12 cellular contexts compared by ENCODE assay signal in the genomic region with DNA sequence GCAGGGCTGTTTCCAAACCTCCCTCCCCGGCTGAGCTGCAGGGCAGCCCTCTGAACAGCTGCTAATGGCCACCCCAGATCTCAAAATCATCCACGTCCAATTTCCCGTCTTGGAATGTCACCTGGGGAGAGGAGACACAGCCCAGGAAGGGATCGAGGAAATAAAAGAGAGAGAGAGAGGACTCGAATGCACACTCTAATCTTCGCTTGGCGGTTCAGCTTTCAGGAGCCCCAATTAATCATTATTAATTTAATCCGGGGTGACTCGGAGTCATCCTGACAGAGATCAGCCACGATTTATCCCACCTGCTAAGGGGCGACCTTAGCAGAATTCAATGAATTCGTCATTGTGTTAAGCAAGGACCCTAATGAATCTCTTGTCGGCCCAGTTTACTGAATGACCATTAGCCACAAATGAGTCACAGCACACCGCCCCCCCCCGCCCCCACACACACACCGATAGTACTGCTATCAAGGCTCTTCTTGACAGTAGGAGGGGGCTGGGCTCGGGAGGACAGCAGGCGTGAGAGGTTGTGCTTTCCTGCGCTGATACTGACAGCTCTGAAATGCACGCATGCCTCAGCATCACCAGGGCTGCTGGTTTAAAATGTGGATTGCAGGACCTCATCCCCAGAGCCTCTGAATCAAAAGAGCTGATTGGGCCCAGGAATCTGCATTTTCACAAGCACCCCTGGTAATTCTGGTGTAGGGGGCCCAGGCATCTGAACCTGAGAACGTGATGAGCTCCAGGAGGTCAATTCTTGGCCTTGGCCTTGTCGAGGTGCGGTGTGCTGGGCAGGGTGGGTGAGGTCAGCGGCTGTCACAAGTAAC.
A peak's percentile ranks its signal among the peaks of the same experiment; 100 is the strongest.
DNase-seq lines count a peak whose midpoint lies in the region; ATAC-seq, FAIRE-seq and TF ChIP-seq lines count a peak whose summit lies in the region.
"Had no signal": no experiment of that assay in that cellular context is flagged by ENCODE, and none has a peak within 500 bp of the region (broad histone marks: within the 10 kb centered on the region; RNA-seq: fewer than 3 reads in every experiment).

No MANE protein-coding gene starts in this region.

- no peak for TF ChIP-seq RAD21 in A549 (conservative IDR thresholded peaks at IDR 0.05 in 1 of 2, IDR thresholded peaks at IDR 0.05 in 1 of 2)

- H3K4me1 ChIP-seq in A549 (peaks cover 15% of the 10 kb centered on the region; the same call in 2 of the 3 replicates), spleen (peaks cover 34 to 64% (median 48%) of the 10 kb centered on the region in 6 donors)

- no peak for TF ChIP-seq CTCF in A549 (IDR thresholded peaks at IDR 0.05)
- no peak for TF ChIP-seq CTCF in WERI-Rb-1 (IDR thresholded peaks at IDR 0.05; ENCODE audit: low read depth, low read length)
- no peak for TF ChIP-seq CTCF in spleen (IDR thresholded peaks at IDR 0.05 in 8 of 11, conservative IDR thresholded peaks at IDR 0.05 in 3 of 11)
- TF ChIP-seq CTCF in GM13977 (IDR thresholded peaks at IDR 0.05; ENCODE audit: extremely low read depth, insufficient read depth, missing control alignments): no peak

- H3K36me3 ChIP-seq in WERI-Rb-1 (no peaks in the 10 kb centered on the region), spleen (no peaks in the 10 kb centered on the region)
- H3K36me3 ChIP-seq: stomach had no signal

- POLR2A ChIA-PET in A549 (lab: Yijun Ruan, JAX): no interaction called here

- H3K4me3 ChIP-seq in A549 (no peak overlapping the region; the same call in 2 of the 3 replicates), WERI-Rb-1 (ENCODE audit: low read depth, low read length) (peak overlapping the region; percentile 37), spleen (no peak overlapping the region)

- H3K9me3 ChIP-seq in A549 (no peaks in the 10 kb centered on the region), WERI-Rb-1 (ENCODE audit: severe bottlenecking) (no peaks in the 10 kb centered on the region), spleen (no peaks in the 10 kb centered on the region)
- H3K9me3 ChIP-seq: stomach had no signal

- no peak for TF ChIP-seq EP300 in A549 (IDR thresholded peaks at IDR 0.05)

- in situ Hi-C loops in GM13977 (cut with MboI; ENCODE audit: low pct_unique_long_range_greater_than_20kb, low sequenced_read_pairs, unreplicated experiment): no loop called here

- 62% methylated on average over 21 of the region's 24 CpGs for WGBS in A549 (ENCODE audit: missing lambda C conversion rate)
- WGBS in spleen, 5 donors: 64 to 86% (median 79%) methylated on average over 23 to 24 of the region's 24 CpGs

- ATAC-seq in A549: no peak
- ATAC-seq in GM19324 (IDR thresholded peaks at IDR 0.05; ENCODE audit: low FRiP score, unreplicated experiment): no peak

- CTCF ChIA-PET in A549 (lab: Yijun Ruan, JAX): interaction anchor here (0.6 to 1.6 kb wide), 12 partner anchors 12 to 313 kb away, joined by 3 to 8 read pairs (median 3); no protein-coding TSS in a partner anchor

- TF ChIP-seq POLR2A in A549 (IDR thresholded peaks at IDR 0.05; ENCODE audit: low read length) (no peak), spleen (IDR thresholded peaks at IDR 0.05) (no peak)

- intact Hi-C loops in spleen (cut with DNase I; ENCODE audit: low total_unique reads): no loop called here

- no peaks in the 10 kb centered on the region for H3K27me3 ChIP-seq in WERI-Rb-1 (ENCODE audit: insufficient read depth, low read depth, severe bottlenecking)
- peaks cover 0 to 11% (median 0%) of the 10 kb centered on the region in 7 donors for H3K27me3 ChIP-seq in spleen (replicated peaks in 1 of 7)

- no peak for FAIRE-seq in A549 (lab: Jason Lieb, UNC)

- H3K4me2 ChIP-seq in A549: peak overlapping the region; percentile 81

- peak overlapping the region in 1 of 2 experiments; percentile 82; a peak in 3 of 6 replicates for H3K27ac ChIP-seq in A549
- peak overlapping the region; percentile 95 for H3K27ac ChIP-seq in WERI-Rb-1
- no peak overlapping the region for H3K27ac ChIP-seq in spleen

- DNase-seq in A549 (ENCODE audit: low read depth in 1 of 2, low spot score in 1 of 2) (no peak), HK-2 (ENCODE audit: unreplicated experiment) (peak; percentile 24), WERI-Rb-1 (peak; percentile 77), kidney tubule cell (ENCODE audit: low spot score) (peak; percentile 10), spleen (no peak), globus pallidus (ENCODE audit: low spot score) (no peak), GM13977 (ENCODE audit: low spot score) (no peak)
- DNase-seq: left colon; SHP77; stimulated activated CD4-positive, alpha-beta T cell treated with anti-CD3 and anti-CD28 coated beads, Interleukin-4, amount 100 ng/mL, for 1 hour had no signal

TF ChIP-seq in A549, 52 proteins besides CTCF, POLR2A, EP300 and RAD21:
- TF ChIP-seq ZNF302 (CRISPR knock-in tag; IDR thresholded peaks at IDR 0.05): no peak
- no peak for TF ChIP-seq NPAS2 (CRISPR knock-in tag; IDR thresholded peaks at IDR 0.05; ENCODE audit: borderline replicate concordance)
- no peak for TF ChIP-seq POLR2AphosphoS2 (conservative IDR thresholded peaks at IDR 0.05; ENCODE audit: low read length)
- TF ChIP-seq CBX2 (IDR thresholded peaks at IDR 0.05; ENCODE audit: borderline replicate concordance, low read depth): no peak
- TF ChIP-seq NR3C1 (IDR thresholded peaks at IDR 0.05): no peak
- no peak for TF ChIP-seq HDAC2 (IDR thresholded peaks at IDR 0.05)
- no peak for TF ChIP-seq JUN (IDR thresholded peaks at IDR 0.05)
- no peak for TF ChIP-seq TP53 (CRISPR knock-in tag; IDR thresholded peaks at IDR 0.05)

Comparison
In these comparisons a context has a peak if more than half of its experiments do, and no peak if none do; other contexts are left out.
1. DNase-seq: peak in HK-2 (single experiment), WERI-Rb-1 (single experiment) and kidney tubule cell (single experiment); none in A549 (0 of 2), spleen (single experiment), globus pallidus (single experiment) and GM13977 (single experiment).